12 cellular contexts compared by ENCODE assay signal in genomic region chr22:32619614-32620426, GRCh38.
DNase-seq lines count a peak whose midpoint lies in the region; ATAC-seq and TF ChIP-seq lines count a peak whose summit lies in the region.
"Had no signal": no experiment of that assay in that cellular context is flagged by ENCODE, and none has a peak within 500 bp of the region (broad histone marks: within the 10 kb centered on the region; RNA-seq: fewer than 3 reads in every experiment).

No MANE protein-coding gene starts in this region.

- H3K4me1 ChIP-seq in suprapubic skin = peaks cover 62% of the 10 kb centered on the region
- no peaks in the 10 kb centered on the region for H3K4me1 ChIP-seq in CD4-positive, alpha-beta memory T cell (ENCODE audit: insufficient read depth, low read length)

- no peak for ATAC-seq in HG03196 (IDR thresholded peaks at IDR 0.05; ENCODE audit: unreplicated experiment)
- ATAC-seq: GM12878 had no signal

- no peaks in the 10 kb centered on the region for H3K27me3 ChIP-seq in suprapubic skin
- no peaks in the 10 kb centered on the region for H3K27me3 ChIP-seq in CD4-positive, alpha-beta memory T cell (ENCODE audit: insufficient read depth, low read length)

- H3K36me3 Mint-ChIP-seq in MCF 10A (ENCODE audit: insufficient read depth, unreplicated experiment) = no peaks in the 10 kb centered on the region
- H3K36me3 Mint-ChIP-seq in CD4-positive, alpha-beta memory T cell = no peaks in the 10 kb centered on the region
- H3K36me3 Mint-ChIP-seq: CD8-positive, alpha-beta memory T cell had no signal

- BruUV-seq in MCF 10A (replicated peaks; lab: Mats Ljungman, UMichigan) = no TSS peak

- no peak overlapping the region for H3K4me3 ChIP-seq in suprapubic skin
- no peak overlapping the region for H3K4me3 ChIP-seq in CD4-positive, alpha-beta memory T cell (ENCODE audit: low read length in 2 of 2)
- H3K4me3 ChIP-seq: GM12878 had no signal

- no peaks in the 10 kb centered on the region for H3K36me3 ChIP-seq in suprapubic skin
- H3K36me3 ChIP-seq in CD4-positive, alpha-beta memory T cell (ENCODE audit: insufficient read depth, low read length) = no peaks in the 10 kb centered on the region

- no peak overlapping the region for H3K4me3 Mint-ChIP-seq in MCF 10A (ENCODE audit: unreplicated experiment)
- H3K4me3 Mint-ChIP-seq in CD4-positive, alpha-beta memory T cell = no peak overlapping the region
- H3K4me3 Mint-ChIP-seq: CD8-positive, alpha-beta memory T cell had no signal

- intact Hi-C loops in MCF 10A (cut with micrococcal nuclease) = no loop called here
- intact Hi-C loops in CD4-positive, alpha-beta memory T cell (cut with micrococcal nuclease) = no loop called here

- peaks cover 7% of the 10 kb centered on the region for H3K9me3 Mint-ChIP-seq in MCF 10A (ENCODE audit: unreplicated experiment)
- peaks cover 0 to 3% (median 2%) of the 10 kb centered on the region in 8 donors for H3K9me3 Mint-ChIP-seq in CD4-positive, alpha-beta memory T cell

- TF ChIP-seq POLR2A in suprapubic skin (IDR thresholded peaks at IDR 0.05) = no peak

- H3K4me1 Mint-ChIP-seq in MCF 10A (ENCODE audit: insufficient read depth, unreplicated experiment) = peaks cover 9% of the 10 kb centered on the region
- H3K4me1 Mint-ChIP-seq in CD4-positive, alpha-beta memory T cell = no peaks in the 10 kb centered on the region
- H3K4me1 Mint-ChIP-seq: CD8-positive, alpha-beta memory T cell had no signal

- peak; percentile 71 for DNase-seq in HT1080 (ENCODE audit: low read depth)
- DNase-seq in MCF 10A (ENCODE audit: unreplicated experiment) = peak; percentile 8
- peak; percentile 75 for DNase-seq in iris pigment epithelial cell (ENCODE audit: low read depth)
- no peak for DNase-seq in suprapubic skin (ENCODE audit: low spot score in 2 of 2)
- DNase-seq in NOMO-1 treated with dmso at 0.1 percent for 144 hours (lab: John Stamatoyannopoulos, UW; ENCODE audit: unreplicated experiment) = no peak
- DNase-seq in NCI-H510A (lab: John Stamatoyannopoulos, UW) = no peak
- DNase-seq in CD4-positive, alpha-beta memory T cell = no peak
- DNase-seq: activated CD4-positive, alpha-beta T cell treated with anti-CD3 and anti-CD28 coated beads for 4 hours; activated gamma-delta T cell; CD8-positive, alpha-beta memory T cell had no signal

- H3K27ac ChIP-seq in suprapubic skin = peak overlapping the region; percentile 93
- no peak overlapping the region for H3K27ac ChIP-seq in CD4-positive, alpha-beta memory T cell (ENCODE audit: low read depth, low read length)

- H3K27ac Mint-ChIP-seq in MCF 10A (ENCODE audit: low read depth, unreplicated experiment) = no peak overlapping the region
- H3K27ac Mint-ChIP-seq in CD4-positive, alpha-beta memory T cell = no peak overlapping the region
- H3K27ac Mint-ChIP-seq: CD8-positive, alpha-beta memory T cell had no signal

- TF ChIP-seq CTCF in MCF 10A (IDR thresholded peaks at IDR 0.05; ENCODE audit: unreplicated experiment) (no peak), suprapubic skin (IDR thresholded peaks at IDR 0.05) (no peak)

- 67% methylated on average over 5 of the region's 5 CpGs for WGBS in suprapubic skin

- no peaks in the 10 kb centered on the region for H3K9me3 ChIP-seq in suprapubic skin
- no peaks in the 10 kb centered on the region for H3K9me3 ChIP-seq in CD4-positive, alpha-beta memory T cell (ENCODE audit: control insufficient read depth in 1 of 2, low read length in 2 of 2)

- POLR2A ChIA-PET in MCF 10A (lab: Yijun Ruan, JAX) = no interaction called here
- POLR2A ChIA-PET in CD4-positive, alpha-beta memory T cell (lab: Charles Lee; ENCODE audit: partially characterized antibody) = no interaction called here

- no peak for TF ChIP-seq EP300 in suprapubic skin (IDR thresholded peaks at IDR 0.05)

- H3K27me3 Mint-ChIP-seq in MCF 10A (ENCODE audit: insufficient read depth, unreplicated experiment) = no peaks in the 10 kb centered on the region
- H3K27me3 Mint-ChIP-seq in CD4-positive, alpha-beta memory T cell = peaks cover 0 to 4% of the 10 kb centered on the region in 2 donors

- CTCF ChIA-PET in MCF 10A (lab: Yijun Ruan, JAX) = interaction anchor here (0.6 kb wide), 1 partner anchor 333 kb away, joined by 3 read pairs; no protein-coding TSS in a partner anchor
- CTCF ChIA-PET in CD4-positive, alpha-beta memory T cell (lab: Charles Lee; ENCODE audit: partially characterized antibody) = no interaction called here

Comparison
In these comparisons a context has a peak if more than half of its experiments do, and no peak if none do; other contexts are left out.
1. DNase-seq: peak in HT1080 (single experiment), MCF 10A (single experiment) and iris pigment epithelial cell (single experiment); none in suprapubic skin (0 of 2), NOMO-1 treated with dmso at 0.1 percent for 144 hours (single experiment), NCI-H510A (single experiment) and CD4-positive, alpha-beta memory T cell (0 of 5).